ENCODE assay signal across 19 cellular contexts in genomic region chr12:1670244-1670814, GRCh38. TPM values are rescaled to one million over a fixed set of nuclear protein-coding genes. Genes with fewer than 3 reads are reported as not detected.
DNase-seq lines count a peak whose midpoint lies in the region; ATAC-seq lines count a peak whose summit lies in the region.
"Had no signal": no experiment of that assay in that cellular context is flagged by ENCODE, and none has a peak within 500 bp of the region (broad histone marks: within the 10 kb centered on the region; RNA-seq: fewer than 3 reads in every experiment).

No MANE protein-coding gene starts in this region.

- peak overlapping the region; percentile 39 for H3K9ac ChIP-seq in adipocyte (ENCODE audit: low read length)

- H3K4me3 ChIP-seq in adipocyte (ENCODE audit: low read length) = no peak overlapping the region
- H3K4me3 ChIP-seq: A549, lower lobe of right lung, tibial artery had no signal

- H3K4me3 Mint-ChIP-seq in activated naive CD4-positive, alpha-beta T cell treated with anti-CD3 and anti-CD28 coated beads, Interleukin-2, amount 10 ng/mL, durations not matched to agents 7 days and 5 days = no peak overlapping the region
- H3K4me3 Mint-ChIP-seq in stimulated activated effector memory CD8-positive, alpha-beta T cell treated with anti-CD3 and anti-CD28 coated beads, Interleukin-12 subunit alpha, Interleukin-12 subunit beta, amount 100 ng/mL, for 72 hours = no peak overlapping the region

- DNase-seq in activated naive CD4-positive, alpha-beta T cell treated with anti-CD3 and anti-CD28 coated beads, Interleukin-2, amount 10 ng/mL, durations not matched to agents 7 days and 5 days = no peak
- DNase-seq in activated naive CD4-positive, alpha-beta T cell treated with Interleukin-2 at 50 U/mL for 16 hours = no peak
- no peak for DNase-seq in adipocyte (ENCODE audit: low read depth)
- no peak for DNase-seq in left lobe of liver (ENCODE audit: low spot score)
- no peak for DNase-seq in stimulated activated effector memory CD8-positive, alpha-beta T cell treated with anti-CD3 and anti-CD28 coated beads, Interleukin-12 subunit alpha, Interleukin-12 subunit beta, amount 100 ng/mL, for 72 hours (ENCODE audit: low spot score in 2 of 2)
- no peak for DNase-seq in A172 (ENCODE audit: low spot score)
- DNase-seq in T-helper 1 cell = no peak
- no peak for DNase-seq in NCI-H2081 (lab: John Stamatoyannopoulos, UW)
- DNase-seq: activated CD4-positive, alpha-beta T cell treated with anti-CD3 and anti-CD28 coated beads for 4 hours; DMS53; foreskin fibroblast; lower lobe of right lung; naive B cell; NCI-H1417 treated with DMSO at 0.1 percent for 48 hours; NCI-H2227 treated with DMSO at 0.1 percent for 48 hours; tibial artery had no signal

- peak; percentile 47 for ATAC-seq in left lobe of liver
- no peak for ATAC-seq in stimulated activated effector memory CD8-positive, alpha-beta T cell treated with anti-CD3 and anti-CD28 coated beads, Interleukin-12 subunit alpha, Interleukin-12 subunit beta, amount 100 ng/mL, for 72 hours
- ATAC-seq: A549, lower lobe of right lung, Panc1, SK-N-SH treated with all-trans-retinoic acid at 6 μM for 48 hours had no signal

- no peaks in the 10 kb centered on the region for H3K36me3 Mint-ChIP-seq in activated naive CD4-positive, alpha-beta T cell treated with anti-CD3 and anti-CD28 coated beads, Interleukin-2, amount 10 ng/mL, durations not matched to agents 7 days and 5 days
- no peaks in the 10 kb centered on the region for H3K36me3 Mint-ChIP-seq in stimulated activated effector memory CD8-positive, alpha-beta T cell treated with anti-CD3 and anti-CD28 coated beads, Interleukin-12 subunit alpha, Interleukin-12 subunit beta, amount 100 ng/mL, for 72 hours
- H3K36me3 Mint-ChIP-seq: naive B cell had no signal

- H3K36me3 ChIP-seq in adipocyte (ENCODE audit: control insufficient read depth, insufficient read depth, low read length, severe bottlenecking) = no peaks in the 10 kb centered on the region
- H3K36me3 ChIP-seq: lower lobe of right lung, tibial artery had no signal

- peaks cover 31% of the 10 kb centered on the region for H3K4me1 ChIP-seq in adipocyte (ENCODE audit: control insufficient read depth, insufficient read depth, low read length)

- CTCF ChIA-PET in activated naive CD4-positive, alpha-beta T cell treated with anti-CD3 and anti-CD28 coated beads, Interleukin-2, amount 10 ng/mL, durations not matched to agents 7 days and 5 days (lab: Charles Lee) = interaction anchor here (0.7 to 1.5 kb wide), 3 partner anchors 11 to 36 kb away, joined by 3 to 5 read pairs (median 3); no protein-coding TSS in a partner anchor

- H3K4me1 Mint-ChIP-seq in activated naive CD4-positive, alpha-beta T cell treated with anti-CD3 and anti-CD28 coated beads, Interleukin-2, amount 10 ng/mL, durations not matched to agents 7 days and 5 days = peaks cover 41% of the 10 kb centered on the region
- H3K4me1 Mint-ChIP-seq in stimulated activated effector memory CD8-positive, alpha-beta T cell treated with anti-CD3 and anti-CD28 coated beads, Interleukin-12 subunit alpha, Interleukin-12 subunit beta, amount 100 ng/mL, for 72 hours = peaks cover 34% of the 10 kb centered on the region

- H3K9me3 Mint-ChIP-seq in activated naive CD4-positive, alpha-beta T cell treated with anti-CD3 and anti-CD28 coated beads, Interleukin-2, amount 10 ng/mL, durations not matched to agents 7 days and 5 days = no peaks in the 10 kb centered on the region
- no peaks in the 10 kb centered on the region for H3K9me3 Mint-ChIP-seq in stimulated activated effector memory CD8-positive, alpha-beta T cell treated with anti-CD3 and anti-CD28 coated beads, Interleukin-12 subunit alpha, Interleukin-12 subunit beta, amount 100 ng/mL, for 72 hours

- peaks cover 4% of the 10 kb centered on the region for H3K27me3 Mint-ChIP-seq in activated naive CD4-positive, alpha-beta T cell treated with anti-CD3 and anti-CD28 coated beads, Interleukin-2, amount 10 ng/mL, durations not matched to agents 7 days and 5 days
- H3K27me3 Mint-ChIP-seq: naive B cell had no signal

- no peaks in the 10 kb centered on the region for H3K27me3 ChIP-seq in adipocyte (replicated peaks; ENCODE audit: control insufficient read depth, insufficient read depth, low read length)
- H3K27me3 ChIP-seq: tibial artery had no signal

- H3K9me3 ChIP-seq in adipocyte (ENCODE audit: control insufficient read depth, low read length) = no peaks in the 10 kb centered on the region
- H3K9me3 ChIP-seq: A549, lower lobe of right lung, tibial artery had no signal

- peak overlapping the region; percentile 68 for H3K27ac Mint-ChIP-seq in activated naive CD4-positive, alpha-beta T cell treated with anti-CD3 and anti-CD28 coated beads, Interleukin-2, amount 10 ng/mL, durations not matched to agents 7 days and 5 days
- peak overlapping the region; percentile 15 for H3K27ac Mint-ChIP-seq in stimulated activated effector memory CD8-positive, alpha-beta T cell treated with anti-CD3 and anti-CD28 coated beads, Interleukin-12 subunit alpha, Interleukin-12 subunit beta, amount 100 ng/mL, for 72 hours

RNA-seq across cellular contexts. Expression of gene ADIPOR2, which starts 20.5 kb away (rescaled TPM):
- total RNA-seq in left lobe of liver = 58.0 TPM
- 14.1 and 17.9 TPM in 2 replicates for total RNA-seq in A172 (2014; rRNA removed; shearing (Covaris generic))

RNA-seq across cellular contexts. Expression of gene WNT5B, which starts 41.3 kb away (rescaled TPM):
- 4.2 TPM for total RNA-seq in left lobe of liver
- 10.1 and 10.3 TPM in 2 replicates for total RNA-seq in A172 (2014; rRNA removed; shearing (Covaris generic))
